Comparison of ENCODE assay signal across 19 cellular contexts in genomic region chr16:68089067-68089466, GRCh38. TPM values are rescaled to one million over a fixed set of nuclear protein-coding genes. Genes with fewer than 3 reads are reported as not detected.
DNase-seq lines count a peak whose midpoint lies in the region; ATAC-seq and TF ChIP-seq lines count a peak whose summit lies in the region.
"Had no signal": no experiment of that assay in that cellular context is flagged by ENCODE, and none has a peak within 500 bp of the region (broad histone marks: within the 10 kb centered on the region; RNA-seq: fewer than 3 reads in every experiment).

No MANE protein-coding gene starts in this region.

- no peak for ATAC-seq in activated naive CD8-positive, alpha-beta T cell treated with anti-CD3 and anti-CD28 coated beads, Interleukin-2, amount 10 ng/mL, durations not matched to agents 7 days and 5 days (ENCODE audit: low read depth)
- ATAC-seq in stimulated activated effector memory CD8-positive, alpha-beta T cell treated with anti-CD3 and anti-CD28 coated beads, Interleukin-12 subunit alpha, Interleukin-12 subunit beta, amount 100 ng/mL, for 72 hours: no peak
- no peak for ATAC-seq in heart left ventricle
- no peak for ATAC-seq in GM18909 (IDR thresholded peaks at IDR 0.05; ENCODE audit: poor library complexity, unreplicated experiment)

- peak overlapping the region; percentile 55 for H3K4me3 Mint-ChIP-seq in activated naive CD4-positive, alpha-beta T cell treated with anti-CD3 and anti-CD28 coated beads, Interleukin-2, amount 10 ng/mL, durations not matched to agents 7 days and 5 days
- peak overlapping the region; percentile 84 for H3K4me3 Mint-ChIP-seq in activated naive CD8-positive, alpha-beta T cell treated with anti-CD3 and anti-CD28 coated beads, Interleukin-2, amount 10 ng/mL, durations not matched to agents 7 days and 5 days
- peak overlapping the region; percentile 80 for H3K4me3 Mint-ChIP-seq in stimulated activated effector memory CD8-positive, alpha-beta T cell treated with anti-CD3 and anti-CD28 coated beads, Interleukin-12 subunit alpha, Interleukin-12 subunit beta, amount 100 ng/mL, for 72 hours

- DNase-seq in activated naive CD4-positive, alpha-beta T cell treated with anti-CD3 and anti-CD28 coated beads, Interleukin-2, amount 10 ng/mL, durations not matched to agents 7 days and 5 days: no peak
- no peak for DNase-seq in activated naive CD4-positive, alpha-beta T cell treated with anti-CD3 and anti-CD28 coated beads, Interleukin-2, amount 50 U/mL, for 16 hours
- DNase-seq in NB4 (ENCODE audit: low read depth): no peak
- no peak for DNase-seq in activated naive CD8-positive, alpha-beta T cell treated with anti-CD3 and anti-CD28 coated beads, Interleukin-2, amount 10 ng/mL, durations not matched to agents 7 days and 5 days
- no peak for DNase-seq in stimulated activated effector memory CD8-positive, alpha-beta T cell treated with anti-CD3 and anti-CD28 coated beads, Interleukin-12 subunit alpha, Interleukin-12 subunit beta, amount 100 ng/mL, for 72 hours (ENCODE audit: low spot score in 2 of 2)
- no peak for DNase-seq in DMS79 (lab: John Stamatoyannopoulos, UW)
- DNase-seq in heart left ventricle: no peak
- DNase-seq: Calu3; GF-D8; HCEC 1CT; islet precursor cell; MG63; NCI-H2029 treated with DMSO at 0.1 percent for 48 hours; NCI-H510A treated with DMSO at 0.1 percent for 48 hours; PC-9; stimulated activated CD4-positive, alpha-beta T cell treated with anti-CD3 and anti-CD28 coated beads, Interleukin-2, amount 100 ng/mL, for 24 hours; testis had no signal

- peaks cover 64% of the 10 kb centered on the region for H3K4me1 Mint-ChIP-seq in activated naive CD4-positive, alpha-beta T cell treated with anti-CD3 and anti-CD28 coated beads, Interleukin-2, amount 10 ng/mL, durations not matched to agents 7 days and 5 days
- H3K4me1 Mint-ChIP-seq in activated naive CD8-positive, alpha-beta T cell treated with anti-CD3 and anti-CD28 coated beads, Interleukin-2, amount 10 ng/mL, durations not matched to agents 7 days and 5 days: peaks cover 45% of the 10 kb centered on the region
- peaks cover 59% of the 10 kb centered on the region for H3K4me1 Mint-ChIP-seq in stimulated activated effector memory CD8-positive, alpha-beta T cell treated with anti-CD3 and anti-CD28 coated beads, Interleukin-12 subunit alpha, Interleukin-12 subunit beta, amount 100 ng/mL, for 72 hours

- TF ChIP-seq POLR2A in NB4 (IDR thresholded peaks at IDR 0.05; ENCODE audit: extremely low read depth, insufficient read length): no peak
- no peak for TF ChIP-seq POLR2A in heart left ventricle (IDR thresholded peaks at IDR 0.05)

- TF ChIP-seq CTCF in NB4 (IDR thresholded peaks at IDR 0.05; ENCODE audit: low read depth, low read length) (no peak), heart left ventricle (IDR thresholded peaks at IDR 0.05) (no peak)

- no peak overlapping the region for H3K27ac Mint-ChIP-seq in activated naive CD4-positive, alpha-beta T cell treated with anti-CD3 and anti-CD28 coated beads, Interleukin-2, amount 10 ng/mL, durations not matched to agents 7 days and 5 days
- H3K27ac Mint-ChIP-seq in activated naive CD8-positive, alpha-beta T cell treated with anti-CD3 and anti-CD28 coated beads, Interleukin-2, amount 10 ng/mL, durations not matched to agents 7 days and 5 days: peak overlapping the region; percentile 77
- peak overlapping the region; percentile 75 for H3K27ac Mint-ChIP-seq in stimulated activated effector memory CD8-positive, alpha-beta T cell treated with anti-CD3 and anti-CD28 coated beads, Interleukin-12 subunit alpha, Interleukin-12 subunit beta, amount 100 ng/mL, for 72 hours

- no peaks in the 10 kb centered on the region for H3K9me3 ChIP-seq in heart left ventricle
- H3K9me3 ChIP-seq: MG63, testis had no signal

- H3K27me3 Mint-ChIP-seq in activated naive CD4-positive, alpha-beta T cell treated with anti-CD3 and anti-CD28 coated beads, Interleukin-2, amount 10 ng/mL, durations not matched to agents 7 days and 5 days: no peaks in the 10 kb centered on the region
- H3K27me3 Mint-ChIP-seq in activated naive CD8-positive, alpha-beta T cell treated with anti-CD3 and anti-CD28 coated beads, Interleukin-2, amount 10 ng/mL, durations not matched to agents 7 days and 5 days: no peaks in the 10 kb centered on the region

- CTCF ChIA-PET in activated naive CD4-positive, alpha-beta T cell treated with anti-CD3 and anti-CD28 coated beads, Interleukin-2, amount 10 ng/mL, durations not matched to agents 7 days and 5 days (lab: Charles Lee): interaction anchor here (1.0 to 1.3 kb wide), 3 partner anchors 14 to 175 kb away, joined by 3 to 5 read pairs (median 3); no protein-coding TSS in a partner anchor

- WGBS in heart left ventricle, 4 donors: 83 to 87% (median 86%) methylated on average over 4 of the region's 4 CpGs

- H3K27me3 ChIP-seq in heart left ventricle: no peaks in the 10 kb centered on the region
- H3K27me3 ChIP-seq: cardiac muscle cell, MG63, testis had no signal

- intact Hi-C loops in heart left ventricle (cut with DNase I): loop anchor here in 3 of 10 donors (5.0 to 10.0 kb wide), 3 partner anchors 53 to 236 kb away; no protein-coding TSS in a partner anchor

- H3K27ac ChIP-seq in heart left ventricle: no peak overlapping the region
- H3K27ac ChIP-seq: cardiac muscle cell, PC-9, testis had no signal

- H3K36me3 ChIP-seq in heart left ventricle: no peaks in the 10 kb centered on the region
- H3K36me3 ChIP-seq: cardiac muscle cell, MG63 had no signal

- H3K4me3 ChIP-seq in NB4 (ENCODE audit: low read depth, low read length): peak overlapping the region; percentile 56
- H3K4me3 ChIP-seq in heart left ventricle: peak overlapping the region in 1 of 12 donors; percentile 4
- H3K4me3 ChIP-seq: cardiac muscle cell, MG63, PC-9, testis had no signal

- no peaks in the 10 kb centered on the region for H3K9me3 Mint-ChIP-seq in activated naive CD4-positive, alpha-beta T cell treated with anti-CD3 and anti-CD28 coated beads, Interleukin-2, amount 10 ng/mL, durations not matched to agents 7 days and 5 days
- no peaks in the 10 kb centered on the region for H3K9me3 Mint-ChIP-seq in activated naive CD8-positive, alpha-beta T cell treated with anti-CD3 and anti-CD28 coated beads, Interleukin-2, amount 10 ng/mL, durations not matched to agents 7 days and 5 days
- no peaks in the 10 kb centered on the region for H3K9me3 Mint-ChIP-seq in stimulated activated effector memory CD8-positive, alpha-beta T cell treated with anti-CD3 and anti-CD28 coated beads, Interleukin-12 subunit alpha, Interleukin-12 subunit beta, amount 100 ng/mL, for 72 hours

- H3K4me1 ChIP-seq in heart left ventricle: peaks cover 0 to 76% (median 55%) of the 10 kb centered on the region in 12 donors

- H3K36me3 Mint-ChIP-seq in activated naive CD4-positive, alpha-beta T cell treated with anti-CD3 and anti-CD28 coated beads, Interleukin-2, amount 10 ng/mL, durations not matched to agents 7 days and 5 days: peaks cover 9% of the 10 kb centered on the region
- H3K36me3 Mint-ChIP-seq in activated naive CD8-positive, alpha-beta T cell treated with anti-CD3 and anti-CD28 coated beads, Interleukin-2, amount 10 ng/mL, durations not matched to agents 7 days and 5 days: peaks cover 10% of the 10 kb centered on the region
- peaks cover 22% of the 10 kb centered on the region for H3K36me3 Mint-ChIP-seq in stimulated activated effector memory CD8-positive, alpha-beta T cell treated with anti-CD3 and anti-CD28 coated beads, Interleukin-12 subunit alpha, Interleukin-12 subunit beta, amount 100 ng/mL, for 72 hours

- POLR2A ChIA-PET in activated naive CD8-positive, alpha-beta T cell treated with anti-CD3 and anti-CD28 coated beads, Interleukin-2, amount 10 ng/mL, durations not matched to agents 7 days and 5 days (lab: Charles Lee): interaction anchor here (1.3 to 11.3 kb wide), 2 partner anchors 9 to 17 kb away, joined by 7 to 240 read pairs; no protein-coding TSS in a partner anchor

RNA-seq across cellular contexts. Expression of gene NFATC3, which starts 3.9 kb away (rescaled TPM):
- 100 to 1,000 TPM; 132 to 139 TPM for total RNA-seq in activated naive CD8-positive, alpha-beta T cell treated with anti-CD3 and anti-CD28 coated beads, Interleukin-2, amount 10 ng/mL, durations not matched to agents 7 days and 5 days
- 10 to 100 TPM; 20.6 to 35.1 (median 28.8) TPM for total RNA-seq in heart left ventricle
- 10 to 100 TPM in 1 of 2 donors, 1 to 10 TPM in 1; 5.9 to 12.1 TPM for polyA plus RNA-seq in heart left ventricle
